In the genomic region with DNA sequence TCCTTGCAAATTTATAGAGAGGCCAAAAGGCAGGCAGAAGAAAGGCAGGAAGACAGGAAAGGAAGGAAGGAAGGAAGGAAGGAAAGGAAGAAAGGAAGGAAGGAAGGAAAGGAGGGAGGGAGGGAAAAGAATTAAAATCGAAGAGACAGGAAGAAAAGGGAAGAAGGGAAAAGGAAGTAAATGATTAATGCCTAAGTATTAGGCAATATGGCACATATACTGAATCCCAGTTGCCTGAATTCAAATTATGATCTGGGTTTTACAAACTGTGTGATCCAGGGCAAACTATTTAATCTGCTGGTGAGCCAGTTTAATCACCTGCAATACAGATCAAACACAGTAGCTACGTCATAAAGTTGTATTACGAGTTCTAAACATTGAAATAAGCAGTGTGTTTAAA, we compare ENCODE assay signal across 1 cellular context.
TF ChIP-seq lines count a peak whose summit lies in the region.

No MANE protein-coding gene starts in this region.

TF ChIP-seq in GM23338, 12 proteins besides CTCF, POLR2A, EP300 and RAD21 (continued from another document):
- TF ChIP-seq, protein P1, sequence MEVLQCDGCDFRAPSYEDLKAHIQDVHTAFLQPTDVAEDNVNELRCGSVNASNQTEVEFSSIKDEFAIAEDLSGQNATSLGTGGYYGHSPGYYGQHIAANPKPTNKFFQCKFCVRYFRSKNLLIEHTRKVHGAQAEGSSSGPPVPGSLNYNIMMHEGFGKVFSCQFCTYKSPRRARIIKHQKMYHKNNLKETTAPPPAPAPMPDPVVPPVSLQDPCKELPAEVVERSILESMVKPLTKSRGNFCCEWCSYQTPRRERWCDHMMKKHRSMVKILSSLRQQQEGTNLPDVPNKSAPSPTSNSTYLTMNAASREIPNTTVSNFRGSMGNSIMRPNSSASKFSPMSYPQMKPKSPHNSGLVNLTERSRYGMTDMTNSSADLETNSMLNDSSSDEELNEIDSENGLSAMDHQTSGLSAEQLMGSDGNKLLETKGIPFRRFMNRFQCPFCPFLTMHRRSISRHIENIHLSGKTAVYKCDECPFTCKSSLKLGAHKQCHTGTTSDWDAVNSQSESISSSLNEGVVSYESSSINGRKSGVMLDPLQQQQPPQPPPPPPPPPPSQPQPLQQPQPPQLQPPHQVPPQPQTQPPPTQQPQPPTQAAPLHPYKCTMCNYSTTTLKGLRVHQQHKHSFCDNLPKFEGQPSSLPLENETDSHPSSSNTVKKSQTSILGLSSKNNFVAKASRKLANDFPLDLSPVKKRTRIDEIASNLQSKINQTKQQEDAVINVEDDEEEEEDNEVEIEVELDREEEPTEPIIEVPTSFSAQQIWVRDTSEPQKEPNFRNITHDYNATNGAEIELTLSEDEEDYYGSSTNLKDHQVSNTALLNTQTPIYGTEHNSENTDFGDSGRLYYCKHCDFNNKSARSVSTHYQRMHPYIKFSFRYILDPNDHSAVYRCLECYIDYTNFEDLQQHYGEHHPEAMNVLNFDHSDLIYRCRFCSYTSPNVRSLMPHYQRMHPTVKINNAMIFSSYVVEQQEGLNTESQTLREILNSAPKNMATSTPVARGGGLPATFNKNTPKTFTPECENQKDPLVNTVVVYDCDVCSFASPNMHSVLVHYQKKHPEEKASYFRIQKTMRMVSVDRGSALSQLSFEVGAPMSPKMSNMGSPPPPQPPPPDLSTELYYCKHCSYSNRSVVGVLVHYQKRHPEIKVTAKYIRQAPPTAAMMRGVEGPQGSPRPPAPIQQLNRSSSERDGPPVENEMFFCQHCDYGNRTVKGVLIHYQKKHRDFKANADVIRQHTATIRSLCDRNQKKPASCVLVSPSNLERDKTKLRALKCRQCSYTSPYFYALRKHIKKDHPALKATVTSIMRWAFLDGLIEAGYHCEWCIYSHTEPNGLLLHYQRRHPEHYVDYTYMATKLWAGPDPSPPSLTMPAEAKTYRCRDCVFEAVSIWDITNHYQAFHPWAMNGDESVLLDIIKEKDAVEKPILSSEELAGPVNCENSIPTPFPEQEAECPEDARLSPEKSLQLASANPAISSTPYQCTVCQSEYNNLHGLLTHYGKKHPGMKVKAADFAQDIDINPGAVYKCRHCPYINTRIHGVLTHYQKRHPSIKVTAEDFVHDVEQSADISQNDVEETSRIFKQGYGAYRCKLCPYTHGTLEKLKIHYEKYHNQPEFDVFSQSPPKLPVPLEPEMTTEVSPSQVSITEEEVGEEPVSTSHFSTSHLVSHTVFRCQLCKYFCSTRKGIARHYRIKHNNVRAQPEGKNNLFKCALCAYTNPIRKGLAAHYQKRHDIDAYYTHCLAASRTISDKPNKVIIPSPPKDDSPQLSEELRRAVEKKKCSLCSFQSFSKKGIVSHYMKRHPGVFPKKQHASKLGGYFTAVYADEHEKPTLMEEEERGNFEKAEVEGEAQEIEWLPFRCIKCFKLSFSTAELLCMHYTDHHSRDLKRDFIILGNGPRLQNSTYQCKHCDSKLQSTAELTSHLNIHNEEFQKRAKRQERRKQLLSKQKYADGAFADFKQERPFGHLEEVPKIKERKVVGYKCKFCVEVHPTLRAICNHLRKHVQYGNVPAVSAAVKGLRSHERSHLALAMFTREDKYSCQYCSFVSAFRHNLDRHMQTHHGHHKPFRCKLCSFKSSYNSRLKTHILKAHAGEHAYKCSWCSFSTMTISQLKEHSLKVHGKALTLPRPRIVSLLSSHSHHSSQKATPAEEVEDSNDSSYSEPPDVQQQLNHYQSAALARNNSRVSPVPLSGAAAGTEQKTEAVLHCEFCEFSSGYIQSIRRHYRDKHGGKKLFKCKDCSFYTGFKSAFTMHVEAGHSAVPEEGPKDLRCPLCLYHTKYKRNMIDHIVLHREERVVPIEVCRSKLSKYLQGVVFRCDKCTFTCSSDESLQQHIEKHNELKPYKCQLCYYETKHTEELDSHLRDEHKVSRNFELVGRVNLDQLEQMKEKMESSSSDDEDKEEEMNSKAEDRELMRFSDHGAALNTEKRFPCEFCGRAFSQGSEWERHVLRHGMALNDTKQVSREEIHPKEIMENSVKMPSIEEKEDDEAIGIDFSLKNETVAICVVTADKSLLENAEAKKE (CRISPR knock-in tag; IDR thresholded peaks at IDR 0.05), result no peak
